In the genomic region with DNA sequence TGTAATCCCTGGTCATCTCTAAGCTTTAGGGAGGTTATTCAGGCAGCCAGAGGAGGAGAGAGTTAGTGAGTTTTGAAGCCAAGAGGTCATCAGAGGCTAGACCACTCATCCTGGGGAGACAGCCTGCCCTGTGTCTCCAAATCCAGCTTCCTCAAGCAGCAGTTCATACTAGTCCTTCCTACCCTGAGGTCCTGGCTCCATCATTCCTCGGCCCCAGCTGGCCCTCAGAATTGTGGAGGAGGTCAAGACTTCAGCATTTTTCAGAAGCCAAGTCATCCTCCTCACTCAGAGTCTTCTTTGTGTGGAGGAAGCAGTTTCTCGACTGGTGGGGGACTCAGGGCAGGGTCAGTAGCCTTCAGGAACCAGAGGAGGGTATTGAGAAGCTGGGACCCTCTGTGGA, we compare ENCODE assay signal across 22 cellular contexts. TPM values are rescaled to one million over a fixed set of nuclear protein-coding genes. Genes with fewer than 3 reads are reported as not detected.
A peak's percentile ranks its signal among the peaks of the same experiment; 100 is the strongest.
DNase-seq lines count a peak whose midpoint lies in the region; ATAC-seq, FAIRE-seq and TF ChIP-seq lines count a peak whose summit lies in the region.
"Had no signal": no experiment of that assay in that cellular context is flagged by ENCODE, and none has a peak within 500 bp of the region (broad histone marks: within the 10 kb centered on the region; RNA-seq: fewer than 3 reads in every experiment).

No MANE protein-coding gene starts in this region.

- no peak for TF ChIP-seq POLR2A in GM12891 (IDR thresholded peaks at IDR 0.05; ENCODE audit: low read depth, low read length)

- TF ChIP-seq CTCF in RWPE2 (IDR thresholded peaks at IDR 0.05; ENCODE audit: poor library complexity, severe bottlenecking): no peak
- no peak for TF ChIP-seq CTCF in fibroblast of lung (conservative IDR thresholded peaks at IDR 0.05 in 1 of 2, IDR thresholded peaks at IDR 0.05 in 1 of 2; ENCODE audit: low read depth in 1 of 2, low read length in 2 of 2)

- peak overlapping the region; percentile 27 for H3K4me2 ChIP-seq in fibroblast of lung (ENCODE audit: extremely low read depth, insufficient read depth, low read length)
- H3K4me2 ChIP-seq: PC-9 had no signal

- H4K20me1 ChIP-seq in fibroblast of lung (ENCODE audit: control insufficient read depth, extremely low read depth, insufficient read depth, low read length): no peaks in the 10 kb centered on the region
- H4K20me1 ChIP-seq: BLaER1 treated with 17β-estradiol and CSF1 and Interleukin-3, amounts not matched to agents 10 nM and 100 nM had no signal

- DNase-seq in GM03348 (ENCODE audit: low spot score) (peak; percentile 62), RWPE2 (ENCODE audit: low spot score) (peak; percentile 60), fibroblast of lung (ENCODE audit: low read depth in 2 of 2) (peak; percentile 73 to 90), renal cortical epithelial cell (ENCODE audit: low read depth) (peak; percentile 36), NCI-H524 treated with DMSO at 0.1 percent for 48 hours (lab: John Stamatoyannopoulos, UW) (no peak), Kasumi-1 (lab: John Stamatoyannopoulos, UW) (no peak), GM12891 (ENCODE audit: insufficient read length, low spot score) (no peak)
- DNase-seq: activated CD4-positive, CD25-positive, alpha-beta regulatory T cell; activated naive CD4-positive, alpha-beta T cell treated with anti-CD3 and anti-CD28 coated beads for 36 hours; hippocampal formation; naive thymus-derived CD8-positive, alpha-beta T cell; NCI-H187; NCI-H526; right lobe of liver; stimulated activated naive CD4-positive, alpha-beta T cell; T-cell had no signal

- FAIRE-seq in GM12891 (lab: Jason Lieb, UNC): no peak
- FAIRE-seq: GM12878 had no signal

- no peaks in the 10 kb centered on the region for H3K79me2 ChIP-seq in fibroblast of lung (ENCODE audit: control insufficient read depth, insufficient read depth, low read length)

- peaks cover 44% of the 10 kb centered on the region for H3K4me1 ChIP-seq in RWPE2 (ENCODE audit: insufficient read depth, poor library complexity, severe bottlenecking)
- peaks cover 36% of the 10 kb centered on the region for H3K4me1 ChIP-seq in fibroblast of lung (ENCODE audit: control insufficient read depth, extremely low read depth, insufficient read depth, low read length)
- H3K4me1 ChIP-seq: right lobe of liver had no signal

- no peak overlapping the region for H2AFZ ChIP-seq in fibroblast of lung (ENCODE audit: low read length)
- H2AFZ ChIP-seq: PC-9 had no signal

- H3K4me3 ChIP-seq in RWPE2 (ENCODE audit: severe bottlenecking) (no peak overlapping the region), fibroblast of lung (replicated peaks in 1 of 4; ENCODE audit: control extremely low read depth in 1 of 4, insufficient read depth in 1 of 4, low read depth in 3 of 4, low read length in 4 of 4) (no peak overlapping the region)
- H3K4me3 ChIP-seq: BLaER1 treated with 17β-estradiol and CSF1 and Interleukin-3, amounts not matched to agents 10 nM and 100 nM; GM12878; PC-9; right lobe of liver had no signal

- ATAC-seq in RWPE2 (ENCODE audit: low read depth): no peak
- ATAC-seq in HG02571 (IDR thresholded peaks at IDR 0.05; ENCODE audit: unreplicated experiment): no peak
- ATAC-seq: GM12878; left lobe of liver; naive thymus-derived CD8-positive, alpha-beta T cell; right lobe of liver; T-cell had no signal

- H3K36me3 ChIP-seq in RWPE2 (ENCODE audit: low read depth) (no peaks in the 10 kb centered on the region), fibroblast of lung (ENCODE audit: control insufficient read depth, insufficient read depth, low read length) (no peaks in the 10 kb centered on the region)
- H3K36me3 ChIP-seq: BLaER1 treated with 17β-estradiol and CSF1 and Interleukin-3, amounts not matched to agents 10 nM and 100 nM; right lobe of liver had no signal

- H3K27ac ChIP-seq in RWPE2 (ENCODE audit: poor library complexity, severe bottlenecking) (peak overlapping the region; percentile 49), fibroblast of lung (ENCODE audit: insufficient read depth, low read length) (peak overlapping the region; percentile 74)
- H3K27ac ChIP-seq: HL-60, PC-9, right lobe of liver had no signal

- H3K9me3 ChIP-seq in RWPE2 (ENCODE audit: severe bottlenecking) (no peaks in the 10 kb centered on the region), fibroblast of lung (ENCODE audit: control insufficient read depth, insufficient read depth, low read depth, low read length) (no peaks in the 10 kb centered on the region)
- H3K9me3 ChIP-seq: right lobe of liver had no signal

- H3K27me3 ChIP-seq in RWPE2 (ENCODE audit: insufficient read depth, poor library complexity, severe bottlenecking): no peaks in the 10 kb centered on the region
- no peaks in the 10 kb centered on the region for H3K27me3 ChIP-seq in fibroblast of lung (ENCODE audit: control insufficient read depth, insufficient read depth, low read length)
- H3K27me3 ChIP-seq: BLaER1 treated with 17β-estradiol and CSF1 and Interleukin-3, amounts not matched to agents 10 nM and 100 nM; right lobe of liver had no signal

- H3K9ac ChIP-seq in fibroblast of lung (ENCODE audit: insufficient read depth, low read length): no peak overlapping the region
- H3K9ac ChIP-seq: BLaER1 treated with 17β-estradiol and CSF1 and Interleukin-3, amounts not matched to agents 10 nM and 100 nM had no signal

TF ChIP-seq in GM12891, 5 proteins besides CTCF, POLR2A, EP300 and RAD21:
- TF ChIP-seq POLR2AphosphoS5 (IDR thresholded peaks at IDR 0.05; ENCODE audit: low read depth, low read length): no peak
- no peak for TF ChIP-seq TAF1 (IDR thresholded peaks at IDR 0.05; ENCODE audit: low read depth, low read length)
- no peak for TF ChIP-seq PAX5 (IDR thresholded peaks at IDR 0.05; ENCODE audit: insufficient read depth, low read length, severe bottlenecking)
- TF ChIP-seq SPI1 (IDR thresholded peaks at IDR 0.05; ENCODE audit: low read depth, low read length): no peak
- TF ChIP-seq POU2F2 (IDR thresholded peaks at IDR 0.05; ENCODE audit: low read depth, low read length): no peak

RNA-seq across cellular contexts. Expression of a gene that starts 12.4 kb away (rescaled TPM):
- total RNA-seq in fibroblast of lung: 2.8 and 3.1 TPM in 2 replicates
- 0.60 and 1.4 TPM in 2 replicates for polyA plus RNA-seq in fibroblast of lung
- 1.2 and 2.8 TPM in 2 replicates for polyA plus RNA-seq in fibroblast of lung (2012)
- polyA minus RNA-seq in fibroblast of lung (ENCODE audit: low replicate concordance): 1.9 and 5.5 TPM in 2 replicates
- total RNA-seq in renal cortical epithelial cell: under 0.01 TPM in 1 of 2 replicates, not detected in the other
- not detected for polyA plus RNA-seq in GM12891 (2012; ENCODE audit: low read depth, missing spikeins)
- total RNA-seq: activated naive CD4-positive, alpha-beta T cell treated with anti-CD3 and anti-CD28 coated beads for 36 hours; GM12878; naive thymus-derived CD8-positive, alpha-beta T cell; T-cell had no signal
- polyA plus RNA-seq: GM12878; naive thymus-derived CD8-positive, alpha-beta T cell had no signal

RNA-seq across cellular contexts. Expression of a gene that starts 31.0 kb away (rescaled TPM):
- total RNA-seq in fibroblast of lung: not detected in 2 replicates
- polyA plus RNA-seq in fibroblast of lung: 0.10 TPM in 1 of 2 replicates, not detected in the other
- not detected in 2 replicates for polyA plus RNA-seq in fibroblast of lung (2012)
- polyA minus RNA-seq in fibroblast of lung (ENCODE audit: low replicate concordance): not detected in 2 replicates
- total RNA-seq in renal cortical epithelial cell: not detected in 2 replicates
- polyA plus RNA-seq in GM12891 (2012; ENCODE audit: low read depth, missing spikeins): not detected
- total RNA-seq: activated naive CD4-positive, alpha-beta T cell treated with anti-CD3 and anti-CD28 coated beads for 36 hours; GM12878; naive thymus-derived CD8-positive, alpha-beta T cell; PC-9; T-cell had no signal
- polyA plus RNA-seq: GM12878; naive thymus-derived CD8-positive, alpha-beta T cell had no signal

Comparison
In these comparisons a context has a peak if more than half of its experiments do, and no peak if none do; other contexts are left out.
1. DNase-seq: peak in GM03348 (single experiment), RWPE2 (single experiment), fibroblast of lung (2 of 2) and renal cortical epithelial cell (single experiment); none in NCI-H524 treated with DMSO at 0.1 percent for 48 hours (single experiment), Kasumi-1 (0 of 2) and GM12891 (single experiment).